1 cellular context compared by ENCODE assay signal in genomic region chr11:71223081-71223405, GRCh38.
TF ChIP-seq lines count a peak whose summit lies in the region.

No MANE protein-coding gene starts in this region.

TF ChIP-seq in GM23338, 12 proteins besides CTCF, POLR2A, EP300 and RAD21 (continued from another document):
- TF ChIP-seq ZNF462 (CRISPR knock-in tag; IDR thresholded peaks at IDR 0.05) (no peak), STAT1 (IDR thresholded peaks at IDR 0.05; ENCODE audit: unreplicated experiment) (no peak)
TF ChIP-seq in GM23338: peak in this region for 0.
